28 cellular contexts compared by ENCODE assay signal in the genomic region with DNA sequence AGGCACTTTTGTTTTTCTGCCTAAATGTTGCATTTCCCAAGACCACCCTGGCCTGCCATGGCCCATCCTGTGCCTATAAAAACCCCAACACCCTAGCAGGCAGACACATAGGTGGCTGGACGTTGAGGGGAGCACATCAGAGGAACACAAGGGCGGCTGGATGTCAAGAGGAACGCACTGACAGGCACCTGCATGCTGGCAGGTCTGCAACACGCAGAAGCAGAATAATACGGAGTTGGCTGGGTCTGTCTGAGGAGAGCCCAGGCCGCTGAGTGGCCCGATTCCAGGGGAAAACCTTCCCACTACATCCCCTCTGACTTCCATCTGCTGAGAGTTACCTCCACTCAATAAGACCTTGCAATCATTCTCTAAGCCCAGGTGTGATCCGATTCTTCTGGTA.
A peak's percentile ranks its signal among the peaks of the same experiment; 100 is the strongest.
DNase-seq lines count a peak whose midpoint lies in the region; ATAC-seq, FAIRE-seq and TF ChIP-seq lines count a peak whose summit lies in the region.
"Had no signal": no experiment of that assay in that cellular context is flagged by ENCODE, and none has a peak within 500 bp of the region (broad histone marks: within the 10 kb centered on the region; RNA-seq: fewer than 3 reads in every experiment).

No MANE protein-coding gene starts in this region.

- no peak for TF ChIP-seq RAD21 in SK-N-SH (IDR thresholded peaks at IDR 0.05; ENCODE audit: low read length)

- no peaks in the 10 kb centered on the region for H3K79me1 ChIP-seq in neuronal stem cell (ENCODE audit: low read depth, low read length)

- H3K23ac ChIP-seq in neuronal stem cell (ENCODE audit: low read depth, low read length, poor library complexity), result no peak overlapping the region

- intact Hi-C loops in kidney (cut with DNase I) (no loop called here), aorta (cut with DNase I) (no loop called here)

- no peak for TF ChIP-seq EP300 in SK-N-SH (IDR thresholded peaks at IDR 0.05; ENCODE audit: borderline replicate concordance in 1 of 2, low read depth in 1 of 2, low read length in 1 of 2)

- H3F3A ChIP-seq in SK-N-SH (replicated peaks; ENCODE audit: insufficient read depth), result no peaks in the 10 kb centered on the region

- no peak for ATAC-seq in SK-N-SH treated with all-trans-retinoic acid at 6 μM for 48 hours
- peak; percentile 19 for ATAC-seq in aorta (ENCODE audit: low FRiP score)
- ATAC-seq: A549, GM12878 had no signal

- TF ChIP-seq CTCF in SK-N-SH (IDR thresholded peaks at IDR 0.05) (no peak), kidney (IDR thresholded peaks at IDR 0.05; ENCODE audit: borderline replicate concordance, extremely low read depth, insufficient read depth) (no peak)

- no peak overlapping the region for H3K14ac ChIP-seq in neuronal stem cell (ENCODE audit: low read length)

- H2BK15ac ChIP-seq in neuronal stem cell (ENCODE audit: low read length), result no peak overlapping the region

- H3K27ac ChIP-seq in SK-N-SH (ENCODE audit: low read depth in 2 of 2, low read length in 1 of 2) (no peak overlapping the region), kidney (ENCODE audit: low read depth in 2 of 2, low read length in 2 of 2) (no peak overlapping the region), neuronal stem cell (replicated peaks; ENCODE audit: low read length) (no peak overlapping the region), aorta (ENCODE audit: low read depth in 1 of 2, low read length in 2 of 2) (no peak overlapping the region)
- H3K27ac ChIP-seq: 22Rv1, A549, BLaER1 had no signal

- H3K79me2 ChIP-seq in SK-N-SH (ENCODE audit: insufficient read depth), result no peaks in the 10 kb centered on the region

- H3K4me2 ChIP-seq in SK-N-SH (no peak overlapping the region), neuronal stem cell (ENCODE audit: insufficient read depth, low read length, poor library complexity, severe bottlenecking) (no peak overlapping the region)
- H3K4me2 ChIP-seq: A549, BLaER1 had no signal

- H4K20me1 ChIP-seq in SK-N-SH (ENCODE audit: insufficient read depth), result no peaks in the 10 kb centered on the region
- H4K20me1 ChIP-seq: BLaER1 had no signal

- peak overlapping the region; percentile 5 for H4K91ac ChIP-seq in neuronal stem cell (ENCODE audit: low read depth, low read length, poor library complexity)

- H3K4me1 ChIP-seq in SK-N-SH (ENCODE audit: control insufficient read depth in 1 of 2, insufficient read depth in 2 of 2, low read depth in 1 of 2, low read length in 1 of 2) (no peaks in the 10 kb centered on the region), kidney (ENCODE audit: control insufficient read depth in 1 of 2, insufficient read depth in 1 of 2, low read depth in 1 of 2, low read length in 2 of 2) (no peaks in the 10 kb centered on the region), neuronal stem cell (ENCODE audit: control insufficient read depth in 2 of 2, insufficient read depth in 1 of 2, low read depth in 1 of 2, low read length in 2 of 2) (no peaks in the 10 kb centered on the region), aorta (ENCODE audit: control insufficient read depth in 1 of 2, insufficient read depth in 2 of 2, low read length in 2 of 2) (no peaks in the 10 kb centered on the region)
- H3K4me1 ChIP-seq: A549, BLaER1 had no signal

- H2AFZ ChIP-seq in SK-N-SH (ENCODE audit: low read depth), result 0 out of 2 replicates have a peak overlapping the region, but pooled peaks have one; percentile 41
- H2AFZ ChIP-seq in neuronal stem cell (ENCODE audit: low read length), result no peak overlapping the region

- H3K36me3 ChIP-seq in SK-N-SH (replicated peaks in 1 of 2; ENCODE audit: control insufficient read depth in 1 of 2, insufficient read depth in 2 of 2, low read length in 1 of 2), result no peaks in the 10 kb centered on the region
- H3K36me3 ChIP-seq in kidney (ENCODE audit: control insufficient read depth in 1 of 2, insufficient read depth in 2 of 2, low read length in 2 of 2), result no peaks in the 10 kb centered on the region
- no peaks in the 10 kb centered on the region for H3K36me3 ChIP-seq in neuronal stem cell (replicated peaks in 1 of 2; ENCODE audit: control insufficient read depth in 2 of 2, insufficient read depth in 2 of 2, low read length in 2 of 2)
- H3K36me3 ChIP-seq in aorta (ENCODE audit: control insufficient read depth in 1 of 2, insufficient read depth in 2 of 2, low read length in 1 of 2), result no peaks in the 10 kb centered on the region
- H3K36me3 ChIP-seq: BE2C, BLaER1 had no signal

- no peaks in the 10 kb centered on the region for H3K9me3 ChIP-seq in SK-N-SH
- no peaks in the 10 kb centered on the region for H3K9me3 ChIP-seq in kidney (ENCODE audit: control insufficient read depth in 1 of 2, low read length in 2 of 2)
- H3K9me3 ChIP-seq in neuronal stem cell (replicated peaks in 1 of 2; ENCODE audit: control insufficient read depth in 2 of 2, insufficient read depth in 1 of 2, low read depth in 1 of 2, low read length in 2 of 2), result no peaks in the 10 kb centered on the region
- H3K9me3 ChIP-seq in aorta (ENCODE audit: control insufficient read depth, low read length), result no peaks in the 10 kb centered on the region
- H3K9me3 ChIP-seq: A549, BE2C, BLaER1 had no signal

- no peak overlapping the region for H4K8ac ChIP-seq in neuronal stem cell (ENCODE audit: low read depth, low read length)

- H3K9ac ChIP-seq in SK-N-SH (no peak overlapping the region), kidney (ENCODE audit: low read length in 2 of 2) (no peak overlapping the region), neuronal stem cell (ENCODE audit: low read depth, low read length, poor library complexity) (no peak overlapping the region)
- H3K9ac ChIP-seq: BLaER1 had no signal

- H3K4me3 ChIP-seq in SK-N-SH (ENCODE audit: low read depth in 2 of 2, low read length in 1 of 2) (no peak overlapping the region), kidney (ENCODE audit: low read length in 2 of 2) (no peak overlapping the region), neuronal stem cell (ENCODE audit: low read length in 2 of 2) (no peak overlapping the region), aorta (ENCODE audit: low read length in 2 of 2) (no peak overlapping the region)
- H3K4me3 ChIP-seq: A549, BLaER1, GM12878 had no signal

- H2AK5ac ChIP-seq in neuronal stem cell (ENCODE audit: low read depth, low read length), result no peak overlapping the region

- WGBS in SK-N-SH (ENCODE audit: low lambda C conversion rate), result 22% methylated on average over 6 of the region's 8 CpGs
- no CpG with 5 or more reads among the region's 8 CpGs for WGBS in neuronal stem cell (ENCODE audit: extremely low coverage in 2 of 2, insufficient read length in 2 of 2, insufficient replicate concordance in 1 of 2), 2 donors
- WGBS in aorta, 2 donors, result 89 to 98% methylated on average over 8 of the region's 8 CpGs

- POLR2A ChIA-PET in SK-N-SH (lab: Yijun Ruan, JAX), result no interaction called here

- no peak overlapping the region for H2BK12ac ChIP-seq in neuronal stem cell (ENCODE audit: low read length)

- H3K9me2 ChIP-seq in SK-N-SH, result no peaks in the 10 kb centered on the region

- H3K27me3 ChIP-seq in SK-N-SH (ENCODE audit: insufficient read depth), result no peaks in the 10 kb centered on the region
- no peaks in the 10 kb centered on the region for H3K27me3 ChIP-seq in neuronal stem cell (ENCODE audit: control insufficient read depth in 3 of 3, insufficient read depth in 3 of 3, low read depth in 1 of 3, low read length in 3 of 3)
- H3K27me3 ChIP-seq in aorta (ENCODE audit: control insufficient read depth in 1 of 2, insufficient read depth in 2 of 2, low read length in 1 of 2), result no peaks in the 10 kb centered on the region
- H3K27me3 ChIP-seq: BE2C, BLaER1 had no signal

- H3K18ac ChIP-seq in neuronal stem cell (ENCODE audit: low read length), result no peak overlapping the region

- no peak for FAIRE-seq in kidney (lab: Jason Lieb, UNC)
- FAIRE-seq: A549, GM12878, GM12892, GM18507 had no signal

- H3K4ac ChIP-seq in neuronal stem cell (ENCODE audit: low read length), result no peak overlapping the region

- no peak overlapping the region for H2BK120ac ChIP-seq in neuronal stem cell (ENCODE audit: low read depth, low read length)

- DNase-seq in SK-N-SH, result no peak
- peak; percentile 49 for DNase-seq in kidney
- no peak for DNase-seq in neuronal stem cell (ENCODE audit: low spot score)
- DNase-seq in aorta, result no peak
- DNase-seq in Ammon's horn (ENCODE audit: low spot score), result no peak
- no peak for DNase-seq in T-helper 9 cell
- no peak for DNase-seq in NCI-H345 treated with DMSO at 0.1 percent for 48 hours (lab: John Stamatoyannopoulos, UW; ENCODE audit: unreplicated experiment)
- DNase-seq: AML-193; BE2C; C1 segment of cervical spinal cord; CD4-positive, alpha-beta memory T cell; CD4-positive, CD25-positive, alpha-beta regulatory T cell; CD8-positive, alpha-beta memory T cell; COR-L47; DMS 273 treated with DMSO at 0.1 percent for 48 hours; DMS153; DMS53; DMS79; DND-41; EL; GDM1 had no signal

- CTCF ChIA-PET in SK-N-SH (lab: Yijun Ruan, JAX), result no interaction called here

- no peak overlapping the region for H2BK5ac ChIP-seq in neuronal stem cell (ENCODE audit: low read length)

TF ChIP-seq in SK-N-SH, 30 proteins besides CTCF, POLR2A, EP300 and RAD21 (continues in another document):
- no peak for TF ChIP-seq RCOR1 (IDR thresholded peaks at IDR 0.05; ENCODE audit: low read length)
- TF ChIP-seq FOXJ3 (CRISPR knock-in tag; IDR thresholded peaks at IDR 0.05), result no peak
- TF ChIP-seq RXRA (IDR thresholded peaks at IDR 0.05; ENCODE audit: borderline replicate concordance, low read depth), result no peak

TF ChIP-seq in SK-N-SH treated with all-trans-retinoic acid at 6 μM for 48 hours, 23 proteins besides CTCF, POLR2A, EP300 and RAD21 (continues in another document):
- TF ChIP-seq ISL1 (CRISPR knock-in tag; IDR thresholded peaks at IDR 0.05) (no peak), BACH2 (CRISPR knock-in tag; IDR thresholded peaks at IDR 0.05; ENCODE audit: borderline replicate concordance) (no peak), TCF4 (CRISPR knock-in tag; IDR thresholded peaks at IDR 0.05; ENCODE audit: borderline replicate concordance) (no peak)
